Comparison of ENCODE assay signal across 13 cellular contexts in genomic region chr15:101773496-101774100, GRCh38. TPM values are rescaled to one million over a fixed set of nuclear protein-coding genes. Genes with fewer than 3 reads are reported as not detected.
DNase-seq lines count a peak whose midpoint lies in the region; ATAC-seq and TF ChIP-seq lines count a peak whose summit lies in the region.
"Had no signal": no experiment of that assay in that cellular context is flagged by ENCODE, and none has a peak within 500 bp of the region (broad histone marks: within the 10 kb centered on the region; RNA-seq: fewer than 3 reads in every experiment).

No MANE protein-coding gene starts in this region.

- H3K9ac ChIP-seq in neural progenitor cell, result no peak overlapping the region

- H3F3A ChIP-seq in neural progenitor cell (ENCODE audit: low read depth), result no peaks in the 10 kb centered on the region

- no peaks in the 10 kb centered on the region for H3K36me3 Mint-ChIP-seq in WTC11
- H3K36me3 Mint-ChIP-seq in neural progenitor cell, result no peaks in the 10 kb centered on the region
- H3K36me3 Mint-ChIP-seq in T-helper 17 cell (ENCODE audit: low read depth), result peaks cover 6% of the 10 kb centered on the region

- in situ Hi-C loops in KBM-7 (cut with MboI; ENCODE audit: low pct_unique_long_range_greater_than_20kb, low sequenced_read_pairs), result no loop called here

- H3K4me1 ChIP-seq in neural progenitor cell, result no peaks in the 10 kb centered on the region
- H3K4me1 ChIP-seq: heart right ventricle had no signal

- POLR2A ChIA-PET in WTC11 (lab: Charles Lee), result no interaction called here

- no peak overlapping the region for H3K27ac ChIP-seq in neural progenitor cell
- H3K27ac ChIP-seq: heart right ventricle had no signal

- no peak overlapping the region for H2AFZ ChIP-seq in neural progenitor cell (replicated peaks)

- no peaks in the 10 kb centered on the region for H3K36me3 ChIP-seq in neural progenitor cell
- H3K36me3 ChIP-seq: heart right ventricle had no signal

- H3K79me2 ChIP-seq in neural progenitor cell (ENCODE audit: low read depth), result no peaks in the 10 kb centered on the region

- H3K4me3 ChIP-seq in neural progenitor cell, result no peak overlapping the region
- H3K4me3 ChIP-seq: heart right ventricle had no signal

- CTCF ChIA-PET in WTC11 (lab: Charles Lee), result interaction anchor here (0.8 to 1.4 kb wide), 5 partner anchors 8 to 80 kb away, joined by 3 to 5 read pairs (median 4); partner anchors contain the start of gene TARS3

- TF ChIP-seq CTCF in WTC11 (IDR thresholded peaks at IDR 0.05), result 0 out of 2 replicates have a peak, but pooled peaks have one; percentile 11
- TF ChIP-seq CTCF in neural progenitor cell (IDR thresholded peaks at IDR 0.05), result peak; percentile 39

- H4K20me1 ChIP-seq in neural progenitor cell (ENCODE audit: low read depth), result no peaks in the 10 kb centered on the region

- no peaks in the 10 kb centered on the region for H3K9me3 ChIP-seq in neural progenitor cell (ENCODE audit: low read depth)
- no peaks in the 10 kb centered on the region for H3K9me3 ChIP-seq in T-helper 17 cell (ENCODE audit: control insufficient read depth, low read length, poor library complexity, severe bottlenecking)
- H3K9me3 ChIP-seq: heart right ventricle had no signal

- no peaks in the 10 kb centered on the region; the same call in 1 of the 2 replicates for H3K4me1 Mint-ChIP-seq in WTC11
- no peaks in the 10 kb centered on the region for H3K4me1 Mint-ChIP-seq in neural progenitor cell
- peaks cover 3% of the 10 kb centered on the region for H3K4me1 Mint-ChIP-seq in T-helper 17 cell
- H3K4me1 Mint-ChIP-seq: activated B cell treated with CpG ODN at 0.5 μM for 24 hours; naive thymus-derived CD4-positive, alpha-beta T cell had no signal

- H3K4me3 Mint-ChIP-seq in WTC11 (peak overlapping the region; percentile 44), neural progenitor cell (no peak overlapping the region), T-helper 17 cell (no peak overlapping the region)
- H3K4me3 Mint-ChIP-seq: activated B cell treated with CpG ODN at 0.5 μM for 24 hours; naive thymus-derived CD4-positive, alpha-beta T cell had no signal

- peak; percentile 24 to 26 for DNase-seq in activated T-cell treated with anti-CD3 and anti-CD28 coated beads, Interleukin-2, amount 50 U/mL, for 48 hours
- DNase-seq in activated T-cell treated with anti-CD3 and anti-CD28 coated beads for 4 hours (no peak), KBM-7 (peak; percentile 12), WTC11 (ENCODE audit: low spot score) (peak; percentile 69), neural progenitor cell (ENCODE audit: low spot score) (peak; percentile 20), T-helper 17 cell (no peak), NOMO-1 treated with dmso at 0.1 percent for 144 hours (lab: John Stamatoyannopoulos, UW; ENCODE audit: unreplicated experiment) (no peak)
- DNase-seq: activated B cell treated with CpG ODN at 0.5 μM for 24 hours, C1 segment of cervical spinal cord, heart right ventricle, NCI-H1694 had no signal

- H3K27me3 Mint-ChIP-seq in WTC11 (ENCODE audit: low read depth), result no peaks in the 10 kb centered on the region; the same call in 1 of the 2 replicates
- H3K27me3 Mint-ChIP-seq in neural progenitor cell (ENCODE audit: insufficient read depth, low read depth), result peaks cover 12% of the 10 kb centered on the region
- peaks cover 17% of the 10 kb centered on the region for H3K27me3 Mint-ChIP-seq in T-helper 17 cell
- H3K27me3 Mint-ChIP-seq: activated B cell treated with CpG ODN at 0.5 μM for 24 hours; naive thymus-derived CD4-positive, alpha-beta T cell had no signal

- H3K27me3 ChIP-seq in neural progenitor cell, result no peaks in the 10 kb centered on the region
- H3K27me3 ChIP-seq: heart right ventricle had no signal

- H3K27ac Mint-ChIP-seq in WTC11 (no peak overlapping the region), neural progenitor cell (no peak overlapping the region), T-helper 17 cell (no peak overlapping the region)
- H3K27ac Mint-ChIP-seq: activated B cell treated with CpG ODN at 0.5 μM for 24 hours; naive thymus-derived CD4-positive, alpha-beta T cell had no signal

- no peak overlapping the region for H3K4me2 ChIP-seq in neural progenitor cell

- H3K9me3 Mint-ChIP-seq in WTC11, result no peaks in the 10 kb centered on the region
- no peaks in the 10 kb centered on the region for H3K9me3 Mint-ChIP-seq in neural progenitor cell
- H3K9me3 Mint-ChIP-seq: activated B cell treated with CpG ODN at 0.5 μM for 24 hours had no signal

- ATAC-seq in WTC11 (peak; percentile 39), T-helper 17 cell (no peak), HG02763 (IDR thresholded peaks at IDR 0.05; ENCODE audit: unreplicated experiment) (no peak)
- ATAC-seq: heart right ventricle; naive thymus-derived CD4-positive, alpha-beta T cell had no signal

TF ChIP-seq in WTC11, 78 proteins besides CTCF, POLR2A, EP300 and RAD21:
- no peak for TF ChIP-seq PRRX2 (CRISPR knock-in tag; IDR thresholded peaks at IDR 0.05)
- no peak for TF ChIP-seq ETV6 (CRISPR knock-in tag; IDR thresholded peaks at IDR 0.05)
- TF ChIP-seq IRF2 (CRISPR knock-in tag; IDR thresholded peaks at IDR 0.05; ENCODE audit: borderline replicate concordance, low read depth), result no peak
- no peak for TF ChIP-seq GRHL2 (CRISPR knock-in tag; IDR thresholded peaks at IDR 0.05; ENCODE audit: insufficient replicate concordance, severe bottlenecking)
- no peak for TF ChIP-seq SOX15 (CRISPR knock-in tag; IDR thresholded peaks at IDR 0.05)
- no peak for TF ChIP-seq ZNF532 (CRISPR knock-in tag; IDR thresholded peaks at IDR 0.05; ENCODE audit: borderline replicate concordance)
- TF ChIP-seq NFYB (CRISPR knock-in tag; conservative IDR thresholded peaks at IDR 0.05; ENCODE audit: low read depth), result no peak
- no peak for TF ChIP-seq FOXJ3 (CRISPR knock-in tag; IDR thresholded peaks at IDR 0.05; ENCODE audit: borderline replicate concordance)

RNA-seq across cellular contexts. Expression of gene OR4F6, which starts 29.7 kb away (rescaled TPM):
- total RNA-seq in WTC11 (2021) (not detected in 3 replicates), neural progenitor cell (ENCODE audit: low replicate concordance) (not detected in 2 replicates), T-helper 17 cell (not detected)
- total RNA-seq: activated B cell treated with CpG ODN at 0.5 μM for 24 hours; heart right ventricle; naive thymus-derived CD4-positive, alpha-beta T cell had no signal

RNA-seq across cellular contexts. Expression of gene OR4F15, which starts 38.4 kb away (rescaled TPM):
- total RNA-seq in WTC11 (2021) (not detected in 3 replicates), neural progenitor cell (ENCODE audit: low replicate concordance) (not detected in 2 replicates), T-helper 17 cell (not detected)
- total RNA-seq: activated B cell treated with CpG ODN at 0.5 μM for 24 hours, heart right ventricle had no signal

RNA-seq across cellular contexts. Expression of gene TARS3, which starts 49.3 kb away (rescaled TPM):
- total RNA-seq in WTC11 (2021) (9.5 to 10.6 TPM (median 10.4 TPM) in 3 replicates), neural progenitor cell (ENCODE audit: low replicate concordance) (19.7 and 21.2 TPM in 2 replicates), T-helper 17 cell (10 to 100 TPM; 13.4 to 17.6 TPM)

Comparison
In these comparisons a context has a peak if more than half of its experiments do, and no peak if none do; other contexts are left out.
1. DNase-seq: peak in activated T-cell treated with anti-CD3 and anti-CD28 coated beads, Interleukin-2, amount 50 U/mL, for 48 hours (2 of 2), KBM-7 (single experiment), WTC11 (single experiment) and neural progenitor cell (single experiment); none in activated T-cell treated with anti-CD3 and anti-CD28 coated beads for 4 hours (single experiment), T-helper 17 cell (0 of 3) and NOMO-1 treated with dmso at 0.1 percent for 144 hours (single experiment).